ENCODE assay signal across 8 cellular contexts in the genomic region with DNA sequence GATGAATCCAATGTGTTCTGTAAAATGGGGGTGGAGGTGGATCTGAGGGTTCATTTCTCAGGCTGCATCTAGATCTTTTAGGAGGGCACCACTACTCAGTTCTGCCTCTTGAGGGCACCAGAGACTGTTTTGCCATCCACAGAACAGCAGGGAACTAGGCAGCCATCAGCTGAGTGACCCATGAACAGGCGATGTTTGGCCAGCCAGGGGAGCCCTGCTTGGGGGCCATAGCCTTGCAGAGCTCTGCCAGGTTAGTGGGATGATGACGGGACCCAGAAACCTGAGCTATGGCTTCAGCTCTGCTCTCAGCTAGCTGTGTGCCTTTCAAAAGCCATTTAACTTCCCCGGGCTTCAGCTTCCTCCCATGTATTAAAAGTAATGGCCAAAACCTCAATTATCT. TPM values are rescaled to one million over a fixed set of nuclear protein-coding genes. Genes with fewer than 3 reads are reported as not detected.
DNase-seq lines count a peak whose midpoint lies in the region; ATAC-seq, FAIRE-seq and TF ChIP-seq lines count a peak whose summit lies in the region.

No MANE protein-coding gene starts in this region.

- no peak overlapping the region for H3K27ac Mint-ChIP-seq in activated CD8-positive, alpha-beta T cell treated with anti-CD3 and anti-CD28 coated beads for 36 hours
- no peak overlapping the region for H3K27ac Mint-ChIP-seq in mesothelial cell of epicardium

- intact Hi-C loops in activated CD8-positive, alpha-beta T cell treated with anti-CD3 and anti-CD28 coated beads for 36 hours (cut with micrococcal nuclease) = loop anchor here (5.0 kb wide), 1 partner anchor 336 kb away; no protein-coding TSS in a partner anchor
- intact Hi-C loops in tibial artery (cut with DNase I; ENCODE audit: low total_unique reads) = loop anchor here (5.0 kb wide), 2 partner anchors 221 to 336 kb away; no protein-coding TSS in a partner anchor

- H3K4me3 ChIP-seq in tibial artery = no peak overlapping the region

- H3K27ac ChIP-seq in tibial artery = no peak overlapping the region

- H3K27me3 ChIP-seq in tibial artery = peaks cover 0 to 12% of the 10 kb centered on the region in 2 donors

- no peaks in the 10 kb centered on the region for H3K4me1 Mint-ChIP-seq in activated CD8-positive, alpha-beta T cell treated with anti-CD3 and anti-CD28 coated beads for 36 hours (ENCODE audit: low read depth)
- no peaks in the 10 kb centered on the region for H3K4me1 Mint-ChIP-seq in mesothelial cell of epicardium

- H3K36me3 ChIP-seq in tibial artery = no peaks in the 10 kb centered on the region

- POLR2A ChIA-PET in activated CD8-positive, alpha-beta T cell treated with anti-CD3 and anti-CD28 coated beads for 36 hours (lab: Charles Lee) = no interaction called here

- no peak overlapping the region for H3K4me3 Mint-ChIP-seq in activated CD8-positive, alpha-beta T cell treated with anti-CD3 and anti-CD28 coated beads for 36 hours
- H3K4me3 Mint-ChIP-seq in mesothelial cell of epicardium = no peak overlapping the region

- H3K4me1 ChIP-seq in tibial artery = peaks cover 0 to 3% (median 0%) of the 10 kb centered on the region in 4 donors

- DNase-seq in SIG-M5 treated with dmso at 0.1 percent for 504 hours (lab: John Stamatoyannopoulos, UW; ENCODE audit: unreplicated experiment) = peak; percentile 81
- no peak for DNase-seq in SIG-M5 (lab: John Stamatoyannopoulos, UW)
- DNase-seq in NCI-H748 treated with DMSO at 0.1 percent for 48 hours (lab: John Stamatoyannopoulos, UW) = peak; percentile 51
- peak; percentile 61 for DNase-seq in activated CD8-positive, alpha-beta T cell treated with anti-CD3 and anti-CD28 coated beads for 36 hours
- DNase-seq in mesothelial cell of epicardium (ENCODE audit: low spot score in 2 of 2, unreplicated experiment in 2 of 2) = peak in 1 of 2 experiments; percentile 65
- peak; percentile 53 to 68 for DNase-seq in tibial artery

- H3K9me3 Mint-ChIP-seq in activated CD8-positive, alpha-beta T cell treated with anti-CD3 and anti-CD28 coated beads for 36 hours = no peaks in the 10 kb centered on the region
- no peaks in the 10 kb centered on the region for H3K9me3 Mint-ChIP-seq in mesothelial cell of epicardium

- peak; percentile 68 for ATAC-seq in HG03460 (IDR thresholded peaks at IDR 0.05; ENCODE audit: unreplicated experiment)
- ATAC-seq in activated CD8-positive, alpha-beta T cell treated with anti-CD3 and anti-CD28 coated beads for 36 hours = peak; percentile 72

- peak; percentile 4 for FAIRE-seq in endometrium (lab: Jason Lieb, UNC)

- no peaks in the 10 kb centered on the region for H3K9me3 ChIP-seq in tibial artery

- H3K27me3 Mint-ChIP-seq in activated CD8-positive, alpha-beta T cell treated with anti-CD3 and anti-CD28 coated beads for 36 hours = peaks cover 8% of the 10 kb centered on the region
- H3K27me3 Mint-ChIP-seq in mesothelial cell of epicardium (ENCODE audit: low read depth) = peaks cover 4% of the 10 kb centered on the region

- H3K36me3 Mint-ChIP-seq in activated CD8-positive, alpha-beta T cell treated with anti-CD3 and anti-CD28 coated beads for 36 hours (ENCODE audit: low read depth) = no peaks in the 10 kb centered on the region
- no peaks in the 10 kb centered on the region for H3K36me3 Mint-ChIP-seq in mesothelial cell of epicardium

- CTCF ChIA-PET in activated CD8-positive, alpha-beta T cell treated with anti-CD3 and anti-CD28 coated beads for 36 hours (lab: Charles Lee) = interaction anchor here (0.6 to 1.6 kb wide), 24 partner anchors 8 to 611 kb away, joined by 3 to 27 read pairs (median 4); no protein-coding TSS in a partner anchor

- TF ChIP-seq CTCF in activated CD8-positive, alpha-beta T cell treated with anti-CD3 and anti-CD28 coated beads for 36 hours (IDR thresholded peaks at IDR 0.05) = peak; percentile 69
- peak; percentile 47 for TF ChIP-seq CTCF in mesothelial cell of epicardium (IDR thresholded peaks at IDR 0.05; ENCODE audit: unreplicated experiment)
- TF ChIP-seq CTCF in tibial artery (IDR thresholded peaks at IDR 0.05) = peak; percentile 82 to 97

RNA-seq across cellular contexts. Expression of a gene that starts 13.4 kb away (rescaled TPM):
- under 1 TPM; 0.18 TPM for total RNA-seq in activated CD8-positive, alpha-beta T cell treated with anti-CD3 and anti-CD28 coated beads for 36 hours
- 3.8 to 4.4 TPM (median 4.4 TPM) in 3 replicates for total RNA-seq in mesothelial cell of epicardium

RNA-seq across cellular contexts. Expression of a gene that starts 32.4 kb away (rescaled TPM):
- not detected for total RNA-seq in activated CD8-positive, alpha-beta T cell treated with anti-CD3 and anti-CD28 coated beads for 36 hours
- 4.4 to 4.8 TPM (median 4.8 TPM) in 3 replicates for total RNA-seq in mesothelial cell of epicardium
